11 cellular contexts compared by ENCODE assay signal in the genomic region with DNA sequence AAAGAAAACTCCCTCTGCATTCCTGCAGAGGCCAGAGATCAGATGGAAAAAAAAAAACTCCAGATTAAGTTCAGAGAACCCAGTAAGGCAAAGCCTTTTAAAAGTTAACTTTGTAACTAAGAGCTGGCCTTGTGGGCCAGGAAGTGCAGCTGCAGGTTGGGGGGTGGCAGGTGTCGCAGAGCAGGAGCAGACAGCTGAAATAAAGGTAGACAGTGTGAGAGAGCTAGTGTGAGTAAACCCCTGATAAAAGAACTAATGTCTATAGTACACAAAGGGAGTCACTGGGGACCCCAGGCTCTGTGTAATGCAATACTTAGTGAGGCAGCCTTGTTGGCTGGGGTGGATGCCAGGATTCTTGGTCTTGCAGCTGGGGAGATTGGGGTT. TPM values are rescaled to one million over a fixed set of nuclear protein-coding genes. Genes with fewer than 3 reads are reported as not detected.
A peak's percentile ranks its signal among the peaks of the same experiment; 100 is the strongest.
DNase-seq lines count a peak whose midpoint lies in the region; ATAC-seq and TF ChIP-seq lines count a peak whose summit lies in the region.
"Had no signal": no experiment of that assay in that cellular context is flagged by ENCODE, and none has a peak within 500 bp of the region (broad histone marks: within the 10 kb centered on the region; RNA-seq: fewer than 3 reads in every experiment).

No MANE protein-coding gene starts in this region.

- CTCF ChIA-PET in activated CD4-positive, alpha-beta memory T cell treated with anti-CD3 and anti-CD28 coated beads, Interleukin-2, amount 10 ng/mL, durations not matched to agents 7 days and 5 days (lab: Charles Lee), result interaction anchor here (1.2 to 3.6 kb wide), 5 partner anchors 23 to 138 kb away, joined by 3 to 34 read pairs (median 14); a partner anchor contains a TSS
- CTCF ChIA-PET in activated CD4-positive, alpha-beta memory T cell treated with anti-CD3 and anti-CD28 coated beads for 36 hours (lab: Charles Lee), result interaction anchor here (0.6 kb wide), 1 partner anchor 65 kb away, joined by 3 read pairs; no protein-coding TSS in a partner anchor

- H3K27ac Mint-ChIP-seq in activated CD4-positive, alpha-beta memory T cell treated with anti-CD3 and anti-CD28 coated beads, Interleukin-2, amount 10 ng/mL, durations not matched to agents 7 days and 5 days, result peak overlapping the region; percentile 95
- H3K27ac Mint-ChIP-seq in activated CD4-positive, alpha-beta memory T cell treated with anti-CD3 and anti-CD28 coated beads for 36 hours, result no peak overlapping the region

- peak; percentile 53 for ATAC-seq in Right ventricle myocardium superior (ENCODE audit: poor library complexity)
- no peak for ATAC-seq in GM21360 (IDR thresholded peaks at IDR 0.05; ENCODE audit: unreplicated experiment)

- peaks cover 87% of the 10 kb centered on the region for H3K4me1 Mint-ChIP-seq in activated CD4-positive, alpha-beta memory T cell treated with anti-CD3 and anti-CD28 coated beads, Interleukin-2, amount 10 ng/mL, durations not matched to agents 7 days and 5 days
- peaks cover 41% of the 10 kb centered on the region for H3K4me1 Mint-ChIP-seq in activated CD4-positive, alpha-beta memory T cell treated with anti-CD3 and anti-CD28 coated beads for 36 hours (ENCODE audit: low read depth)

- peaks cover 2% of the 10 kb centered on the region for H3K27me3 Mint-ChIP-seq in activated CD4-positive, alpha-beta memory T cell treated with anti-CD3 and anti-CD28 coated beads, Interleukin-2, amount 10 ng/mL, durations not matched to agents 7 days and 5 days
- H3K27me3 Mint-ChIP-seq in activated CD4-positive, alpha-beta memory T cell treated with anti-CD3 and anti-CD28 coated beads for 36 hours, result peaks cover 1% of the 10 kb centered on the region

- H3K36me3 ChIP-seq in Peyer's patch (no peaks in the 10 kb centered on the region), testis (ENCODE audit: low read depth, missing control alignments) (no peaks in the 10 kb centered on the region)

- WGBS in testis, 2 donors, result 50 to 64% methylated on average over 1 of the region's 1 CpG

- POLR2A ChIA-PET in activated CD4-positive, alpha-beta memory T cell treated with anti-CD3 and anti-CD28 coated beads, Interleukin-2, amount 10 ng/mL, durations not matched to agents 7 days and 5 days (lab: Charles Lee), result interaction anchor here (0.9 to 4.3 kb wide), 7 partner anchors 39 to 138 kb away, joined by 3 to 50 read pairs (median 16); a partner anchor contains a TSS
- POLR2A ChIA-PET in activated CD4-positive, alpha-beta memory T cell treated with anti-CD3 and anti-CD28 coated beads for 36 hours (lab: Charles Lee), result interaction anchor here (1.1 kb wide), 1 partner anchor 20 kb away, joined by 3 read pairs; no protein-coding TSS in a partner anchor

- no peak for TF ChIP-seq CTCF in Peyer's patch (IDR thresholded peaks at IDR 0.05)
- TF ChIP-seq CTCF in testis (IDR thresholded peaks at IDR 0.05), result no peak

- H3K27ac ChIP-seq in Peyer's patch (no peak overlapping the region), testis (peak overlapping the region; percentile 51 to 80)

- no peaks in the 10 kb centered on the region for H3K9me3 ChIP-seq in Peyer's patch
- no peaks in the 10 kb centered on the region for H3K9me3 ChIP-seq in testis

- no peak overlapping the region for H3K4me3 Mint-ChIP-seq in activated CD4-positive, alpha-beta memory T cell treated with anti-CD3 and anti-CD28 coated beads, Interleukin-2, amount 10 ng/mL, durations not matched to agents 7 days and 5 days
- H3K4me3 Mint-ChIP-seq in activated CD4-positive, alpha-beta memory T cell treated with anti-CD3 and anti-CD28 coated beads for 36 hours, result no peak overlapping the region

- DNase-seq in activated CD4-positive, alpha-beta memory T cell treated with anti-CD3 and anti-CD28 coated beads, Interleukin-2, amount 10 ng/mL, durations not matched to agents 7 days and 5 days, result no peak
- DNase-seq in activated CD4-positive, alpha-beta memory T cell treated with anti-CD3 and anti-CD28 coated beads for 36 hours, result no peak
- peak in 2 of 3 donors; percentile 14 to 45 for DNase-seq in Peyer's patch
- DNase-seq in Right ventricle myocardium superior, result no peak
- DNase-seq in testis, result peak; percentile 75
- DNase-seq in NCI-H446 treated with DMSO at 0.1 percent for 48 hours (lab: John Stamatoyannopoulos, UW), result no peak
- no peak for DNase-seq in medulla oblongata (ENCODE audit: extremely low spot score)
- DNase-seq: activated naive CD4-positive, alpha-beta T cell treated with Interleukin-2 at 50 U/mL for 16 hours; NCI-H2227 treated with DMSO at 0.1 percent for 48 hours; stimulated activated naive CD4-positive, alpha-beta T cell had no signal

- H3K4me3 ChIP-seq in Peyer's patch (no peak overlapping the region), testis (no peak overlapping the region)

- peaks cover 56% of the 10 kb centered on the region for H3K36me3 Mint-ChIP-seq in activated CD4-positive, alpha-beta memory T cell treated with anti-CD3 and anti-CD28 coated beads, Interleukin-2, amount 10 ng/mL, durations not matched to agents 7 days and 5 days (ENCODE audit: low read depth)
- H3K36me3 Mint-ChIP-seq in activated CD4-positive, alpha-beta memory T cell treated with anti-CD3 and anti-CD28 coated beads for 36 hours, result no peaks in the 10 kb centered on the region

- intact Hi-C loops in activated CD4-positive, alpha-beta memory T cell treated with anti-CD3 and anti-CD28 coated beads for 36 hours (cut with micrococcal nuclease), result no loop called here
- intact Hi-C loops in Right ventricle myocardium superior (cut with DNase I) (no loop called here), testis (cut with DNase I; ENCODE audit: low total_unique reads) (no loop called here)

- no peaks in the 10 kb centered on the region for H3K9me3 Mint-ChIP-seq in activated CD4-positive, alpha-beta memory T cell treated with anti-CD3 and anti-CD28 coated beads, Interleukin-2, amount 10 ng/mL, durations not matched to agents 7 days and 5 days
- no peaks in the 10 kb centered on the region for H3K9me3 Mint-ChIP-seq in activated CD4-positive, alpha-beta memory T cell treated with anti-CD3 and anti-CD28 coated beads for 36 hours

- peaks cover 0 to 6% (median 0%) of the 10 kb centered on the region in 4 donors for H3K4me1 ChIP-seq in Peyer's patch
- peaks cover 62% of the 10 kb centered on the region for H3K4me1 ChIP-seq in testis

- TF ChIP-seq POLR2A in Peyer's patch (IDR thresholded peaks at IDR 0.05) (no peak), testis (IDR thresholded peaks at IDR 0.05) (no peak)

- H3K27me3 ChIP-seq in Peyer's patch (no peaks in the 10 kb centered on the region), testis (no peaks in the 10 kb centered on the region)

RNA-seq across cellular contexts. Expression of a gene that starts 42.1 kb away (rescaled TPM):
- total RNA-seq in activated CD4-positive, alpha-beta memory T cell treated with anti-CD3 and anti-CD28 coated beads, Interleukin-2, amount 10 ng/mL, durations not matched to agents 7 days and 5 days, result 10 to 100 TPM; 43.0 to 50.2 TPM
- 10 to 100 TPM; 16.3 to 18.8 TPM for total RNA-seq in activated CD4-positive, alpha-beta memory T cell treated with anti-CD3 and anti-CD28 coated beads for 36 hours
- total RNA-seq in Peyer's patch (10 to 100 TPM in 3 of 4 donors, 1 to 10 TPM in 1; 8.4 to 63.5 (median 20.5) TPM), Right ventricle myocardium superior (5.5 TPM), testis (10 to 100 TPM; 23.6 to 31.6 TPM)
- polyA plus RNA-seq in testis (ENCODE audit: insufficient read depth, low read depth, low replicate concordance), result 18.0 TPM

Comparison
In these comparisons a context has a peak if more than half of its experiments do, and no peak if none do; other contexts are left out.
1. DNase-seq: peak in Peyer's patch (2 of 3) and testis (single experiment); none in activated CD4-positive, alpha-beta memory T cell treated with anti-CD3 and anti-CD28 coated beads, Interleukin-2, amount 10 ng/mL, durations not matched to agents 7 days and 5 days (single experiment), activated CD4-positive, alpha-beta memory T cell treated with anti-CD3 and anti-CD28 coated beads for 36 hours (single experiment), Right ventricle myocardium superior (single experiment), NCI-H446 treated with DMSO at 0.1 percent for 48 hours (single experiment) and medulla oblongata (single experiment).
2. H3K27ac ChIP-seq: peak in testis (2 of 2); none in Peyer's patch (0 of 4).